In the genomic region with DNA sequence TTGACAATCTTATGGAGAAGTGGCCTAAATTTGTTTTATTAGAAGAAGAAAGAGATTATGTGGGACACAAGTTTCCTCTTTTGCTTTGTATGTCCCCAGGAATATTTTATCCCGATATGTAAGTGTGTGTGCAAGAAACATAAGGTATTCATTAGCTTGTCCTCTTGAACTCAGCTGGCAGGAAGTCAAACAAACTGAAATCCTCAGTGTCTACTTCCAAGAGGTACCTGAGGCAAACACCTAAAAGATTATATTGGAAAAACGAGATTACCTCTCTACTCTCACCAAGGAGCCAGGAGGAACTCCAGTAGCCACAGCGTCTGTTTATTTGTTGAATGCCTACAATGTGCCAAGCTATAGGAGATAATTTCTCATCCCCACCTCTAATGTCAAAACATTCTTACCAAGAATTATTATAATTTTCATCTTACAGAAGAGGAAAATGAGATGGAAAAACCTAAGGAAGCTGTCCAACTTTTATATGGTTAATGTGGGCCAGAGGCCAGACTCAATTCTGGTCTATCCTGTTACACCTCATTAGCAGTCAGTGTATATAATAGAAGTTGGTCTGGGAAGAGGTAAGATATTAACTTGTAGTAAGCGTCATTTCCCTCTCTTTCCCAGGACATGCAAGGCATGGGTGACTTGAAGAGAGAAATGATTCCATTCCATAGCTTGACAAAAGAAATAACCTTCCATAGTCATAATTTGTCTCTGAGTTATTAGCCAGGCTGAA, we compare ENCODE assay signal across 11 cellular contexts.
"Had no signal": no experiment of that assay in that cellular context is flagged by ENCODE, and none has a peak within 500 bp of the region (broad histone marks: within the 10 kb centered on the region; RNA-seq: fewer than 3 reads in every experiment).

No MANE protein-coding gene starts in this region.

- H3K27me3 Mint-ChIP-seq: activated naive CD4-positive, alpha-beta T cell treated with anti-CD3 and anti-CD28 coated beads, Interleukin-2, amount 50 U/mL, for 24 hours; T-helper 17 cell had no signal

- H3K27ac Mint-ChIP-seq: activated naive CD4-positive, alpha-beta T cell treated with anti-CD3 and anti-CD28 coated beads, Interleukin-2, amount 50 U/mL, for 24 hours; T-helper 17 cell had no signal

- H3K4me1 Mint-ChIP-seq: activated naive CD4-positive, alpha-beta T cell treated with anti-CD3 and anti-CD28 coated beads, Interleukin-2, amount 50 U/mL, for 24 hours; T-helper 17 cell had no signal

- ATAC-seq: left colon, T-helper 17 cell, upper lobe of right lung had no signal

- DNase-seq: activated CD4-positive, alpha-beta T cell treated with anti-CD3 and anti-CD28 coated beads, Interleukin-2, amount 50 U/mL, for 4 hours; activated gamma-delta T cell; dermis blood vessel endothelial cell; left colon; occipital lobe; stimulated activated CD8-positive, alpha-beta memory T cell treated with anti-CD3 and anti-CD28 coated beads, Interleukin-4, amount 100 ng/mL, for 48 hours; stimulated activated naive CD4-positive, alpha-beta T cell; T-helper 17 cell; upper lobe of right lung had no signal

- H3K4me3 Mint-ChIP-seq: activated naive CD4-positive, alpha-beta T cell treated with anti-CD3 and anti-CD28 coated beads, Interleukin-2, amount 50 U/mL, for 24 hours; T-helper 17 cell had no signal

- H3K36me3 Mint-ChIP-seq: activated naive CD4-positive, alpha-beta T cell treated with anti-CD3 and anti-CD28 coated beads, Interleukin-2, amount 50 U/mL, for 24 hours had no signal

- FAIRE-seq: astrocyte had no signal
